In the genomic region with DNA sequence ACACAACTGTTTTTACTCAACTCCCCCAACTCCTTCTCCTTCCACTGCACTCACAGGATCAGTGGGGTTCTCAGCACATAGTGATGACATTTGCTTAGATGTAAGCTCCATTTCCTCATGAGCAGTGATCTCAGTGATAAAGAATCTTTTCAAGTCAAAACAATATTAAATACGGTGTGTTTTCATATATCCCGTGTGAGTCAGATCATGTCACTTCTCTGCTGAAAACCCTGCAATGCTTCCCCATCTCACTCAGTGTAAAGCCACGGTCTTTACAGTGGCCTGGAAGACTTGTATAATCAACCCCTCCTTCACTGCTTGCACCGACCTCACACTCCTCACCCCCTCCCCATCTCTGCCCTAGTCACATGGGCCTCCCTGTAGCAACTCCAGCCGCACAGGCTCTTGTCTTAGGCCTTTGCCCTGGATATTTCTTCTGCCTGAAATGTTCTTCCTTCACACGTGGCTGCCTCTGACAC, we compare ENCODE assay signal across 8 cellular contexts.
DNase-seq lines count a peak whose midpoint lies in the region; ATAC-seq and TF ChIP-seq lines count a peak whose summit lies in the region.

No MANE protein-coding gene starts in this region.

- peaks cover 11% of the 10 kb centered on the region for H3K4me1 ChIP-seq in CD4-positive, alpha-beta memory T cell (ENCODE audit: insufficient read depth, low read length)

- TF ChIP-seq CTCF in neural crest cell (conservative IDR thresholded peaks at IDR 0.05) = no peak

- ATAC-seq in esophagus mucosa (peak; percentile 69), HG03108 (IDR thresholded peaks at IDR 0.05; ENCODE audit: unreplicated experiment) (no peak), HG02623 (IDR thresholded peaks at IDR 0.05; ENCODE audit: unreplicated experiment) (no peak), GM18909 (IDR thresholded peaks at IDR 0.05; ENCODE audit: poor library complexity, unreplicated experiment) (no peak)

- no peaks in the 10 kb centered on the region for H3K36me3 ChIP-seq in CD4-positive, alpha-beta memory T cell (ENCODE audit: insufficient read depth, low read length)

- no peak overlapping the region for H3K27ac ChIP-seq in CD4-positive, alpha-beta memory T cell (ENCODE audit: low read depth, low read length)

- CTCF ChIA-PET in CD4-positive, alpha-beta memory T cell (lab: Charles Lee; ENCODE audit: partially characterized antibody) = interaction anchor here (0.6 to 9.4 kb wide), 14 partner anchors 13 to 633 kb away, joined by 3 to 174 read pairs (median 4); no protein-coding TSS in a partner anchor

- peak in 1 of 5 donors; percentile 4 for DNase-seq in CD4-positive, alpha-beta memory T cell
- peak; percentile 80 for DNase-seq in RKO (ENCODE audit: low spot score)
- DNase-seq in neural crest cell (ENCODE audit: low read depth, low spot score) = peak; percentile 22
- DNase-seq in NCI-H1092 treated with DMSO at 0.1 percent for 48 hours (lab: John Stamatoyannopoulos, UW) = no peak

- intact Hi-C loops in CD4-positive, alpha-beta memory T cell (cut with micrococcal nuclease) = loop anchor here (2.0 to 5.0 kb wide), 3 partner anchors 80 to 541 kb away; no protein-coding TSS in a partner anchor

- H3K9me3 ChIP-seq in CD4-positive, alpha-beta memory T cell (ENCODE audit: control insufficient read depth in 1 of 2, low read length in 2 of 2) = no peaks in the 10 kb centered on the region

- POLR2A ChIA-PET in CD4-positive, alpha-beta memory T cell (lab: Charles Lee; ENCODE audit: partially characterized antibody) = interaction anchor here (1.3 to 1.4 kb wide), 2 partner anchors 18 to 149 kb away, joined by 3 to 6 read pairs; no protein-coding TSS in a partner anchor

- peak overlapping the region in 2 of 8 donors; percentile 2 to 35 for H3K4me3 Mint-ChIP-seq in CD4-positive, alpha-beta memory T cell
- peak overlapping the region; percentile 4 for H3K4me3 Mint-ChIP-seq in neural crest cell

- H3K36me3 Mint-ChIP-seq in CD4-positive, alpha-beta memory T cell = no peaks in the 10 kb centered on the region
- H3K36me3 Mint-ChIP-seq in neural crest cell (ENCODE audit: low read depth) = no peaks in the 10 kb centered on the region

- no peaks in the 10 kb centered on the region for H3K9me3 Mint-ChIP-seq in CD4-positive, alpha-beta memory T cell
- no peaks in the 10 kb centered on the region for H3K9me3 Mint-ChIP-seq in neural crest cell

- no peak overlapping the region for H3K4me3 ChIP-seq in CD4-positive, alpha-beta memory T cell (ENCODE audit: low read length in 2 of 2)

- H3K4me1 Mint-ChIP-seq in CD4-positive, alpha-beta memory T cell = peaks cover 7 to 14% (median 12%) of the 10 kb centered on the region in 4 donors
- peaks cover 17% of the 10 kb centered on the region for H3K4me1 Mint-ChIP-seq in neural crest cell

- peak overlapping the region in 5 of 7 donors; percentile 15 to 73 (median 59) for H3K27ac Mint-ChIP-seq in CD4-positive, alpha-beta memory T cell
- peak overlapping the region; percentile 68 for H3K27ac Mint-ChIP-seq in neural crest cell (ENCODE audit: unreplicated experiment)

- H3K27me3 Mint-ChIP-seq in CD4-positive, alpha-beta memory T cell = no peaks in the 10 kb centered on the region
- no peaks in the 10 kb centered on the region for H3K27me3 Mint-ChIP-seq in neural crest cell (ENCODE audit: low read depth)

- no peaks in the 10 kb centered on the region for H3K27me3 ChIP-seq in CD4-positive, alpha-beta memory T cell (ENCODE audit: insufficient read depth, low read length)
